Comparison of ENCODE assay signal across 22 cellular contexts in the genomic region with DNA sequence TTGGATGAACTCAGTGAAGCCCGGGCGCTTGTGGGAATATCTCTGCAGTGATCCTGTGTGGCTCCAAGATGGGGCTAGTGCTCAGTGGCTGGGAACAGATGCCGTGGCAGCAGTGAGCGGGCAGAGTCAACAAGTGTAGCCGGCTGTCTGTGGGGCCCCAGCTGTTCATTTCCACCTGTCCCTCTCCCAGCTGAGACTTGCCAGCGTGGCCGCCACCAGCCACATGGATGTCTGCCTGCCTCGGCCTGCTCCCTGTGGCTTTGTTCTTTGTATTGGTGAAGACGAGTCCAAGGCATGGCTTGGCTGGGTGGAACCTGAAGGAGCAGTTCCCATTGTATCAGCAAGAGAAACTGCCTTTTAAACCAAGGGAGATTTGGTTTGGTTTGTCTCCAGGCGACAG.
DNase-seq lines count a peak whose midpoint lies in the region; ATAC-seq and TF ChIP-seq lines count a peak whose summit lies in the region.
"Had no signal": no experiment of that assay in that cellular context is flagged by ENCODE, and none has a peak within 500 bp of the region (broad histone marks: within the 10 kb centered on the region; RNA-seq: fewer than 3 reads in every experiment).

No MANE protein-coding gene starts in this region.

- H4K20me1 ChIP-seq in Karpas-422 (ENCODE audit: insufficient read depth, low read depth, low read length) = no peaks in the 10 kb centered on the region

- TF ChIP-seq CTCF in prostate gland (IDR thresholded peaks at IDR 0.05) = no peak

- TF ChIP-seq POLR2A in prostate gland (IDR thresholded peaks at IDR 0.05) = no peak

- no peak overlapping the region for H3K4me3 ChIP-seq in prostate gland
- H3K4me3 ChIP-seq in Karpas-422 (ENCODE audit: low read length) = no peak overlapping the region
- H3K4me3 ChIP-seq: SK-N-MC, skin epidermis, upper lobe of right lung had no signal

- intact Hi-C loops in prostate gland (cut with DNase I) = no loop called here

- no peak for ATAC-seq in HG03175 (IDR thresholded peaks at IDR 0.05; ENCODE audit: unreplicated experiment)
- ATAC-seq: HepG2, upper lobe of right lung had no signal

- WGBS in prostate gland = 36% methylated on average over 10 of the region's 10 CpGs

- no peaks in the 10 kb centered on the region for H3K9me2 ChIP-seq in Karpas-422 (replicated peaks; ENCODE audit: insufficient read depth, low read length)

- DNase-seq in NCI-H146 (lab: John Stamatoyannopoulos, UW) (peak; percentile 20), NCI-H146 treated with DMSO at 0.1 percent for 48 hours (lab: John Stamatoyannopoulos, UW; ENCODE audit: unreplicated experiment) (no peak), NCI-H2107 treated with DMSO at 0.1 percent for 48 hours (lab: John Stamatoyannopoulos, UW; ENCODE audit: unreplicated experiment) (peak; percentile 40), SHP77 (lab: John Stamatoyannopoulos, UW) (peak; percentile 22 to 47), prostate gland (ENCODE audit: low spot score) (peak; percentile 40), Karpas-422 (no peak), SIG-M5 treated with dmso at 0.1 percent for 504 hours (lab: John Stamatoyannopoulos, UW; ENCODE audit: unreplicated experiment) (no peak)
- DNase-seq: activated CD4-positive, alpha-beta T cell treated with anti-CD3 and anti-CD28 coated beads for 48 hours; activated gamma-delta T cell treated with Interleukin-2 at 50 U/mL for 16 hours; activated T-cell treated with anti-CD3 and anti-CD28 coated beads, Interleukin-2, amount 50 U/mL, for 24 hours; cerebellar nuclear complex; DND-41; kidney glomerular epithelial cell; stimulated activated CD4-positive, alpha-beta T cell treated with anti-CD3 and anti-CD28 coated beads, Interleukin-2, amount 100 ng/mL, for 24 hours; T-helper 2 cell; upper lobe of right lung had no signal

- no peak overlapping the region for H3K4me2 ChIP-seq in Karpas-422 (ENCODE audit: low read depth, low read length, poor library complexity, severe bottlenecking)

- H3K27me3 ChIP-seq in prostate gland (replicated peaks; ENCODE audit: insufficient read depth) = no peaks in the 10 kb centered on the region
- no peaks in the 10 kb centered on the region for H3K27me3 ChIP-seq in Karpas-422 (ENCODE audit: low read length)
- H3K27me3 ChIP-seq: upper lobe of right lung had no signal

- H3K79me2 ChIP-seq in Karpas-422 (ENCODE audit: low read length) = no peaks in the 10 kb centered on the region

- no peak overlapping the region for H3K9ac ChIP-seq in Karpas-422 (ENCODE audit: low read length)

- no peaks in the 10 kb centered on the region for H3K4me1 ChIP-seq in prostate gland (replicated peaks)
- peaks cover 11% of the 10 kb centered on the region for H3K4me1 ChIP-seq in Karpas-422 (ENCODE audit: low read length)
- H3K4me1 ChIP-seq: upper lobe of right lung had no signal

- no peak overlapping the region for H3K27ac ChIP-seq in prostate gland
- no peak overlapping the region for H3K27ac ChIP-seq in Karpas-422 (ENCODE audit: low read length)
- H3K27ac ChIP-seq: HL-60, neutrophil, SK-N-MC, skin epidermis, upper lobe of right lung had no signal

- H3K9me3 ChIP-seq in prostate gland (no peaks in the 10 kb centered on the region), Karpas-422 (ENCODE audit: low read length) (no peaks in the 10 kb centered on the region)
- H3K9me3 ChIP-seq: neutrophil, upper lobe of right lung had no signal

- H3K36me3 ChIP-seq in prostate gland = no peaks in the 10 kb centered on the region
- H3K36me3 ChIP-seq in Karpas-422 (ENCODE audit: insufficient read depth, low read length) = no peaks in the 10 kb centered on the region
- H3K36me3 ChIP-seq: neutrophil, upper lobe of right lung had no signal

- no peak overlapping the region for H2AFZ ChIP-seq in Karpas-422 (ENCODE audit: low read length)

Comparison
In these comparisons a context has a peak if more than half of its experiments do, and no peak if none do; other contexts are left out.
1. DNase-seq: peak in NCI-H146 (single experiment), NCI-H2107 treated with DMSO at 0.1 percent for 48 hours (single experiment), SHP77 (2 of 2) and prostate gland (single experiment); none in NCI-H146 treated with DMSO at 0.1 percent for 48 hours (single experiment), Karpas-422 (single experiment) and SIG-M5 treated with dmso at 0.1 percent for 504 hours (single experiment).